ENCODE assay signal across 17 cellular contexts in the genomic region with DNA sequence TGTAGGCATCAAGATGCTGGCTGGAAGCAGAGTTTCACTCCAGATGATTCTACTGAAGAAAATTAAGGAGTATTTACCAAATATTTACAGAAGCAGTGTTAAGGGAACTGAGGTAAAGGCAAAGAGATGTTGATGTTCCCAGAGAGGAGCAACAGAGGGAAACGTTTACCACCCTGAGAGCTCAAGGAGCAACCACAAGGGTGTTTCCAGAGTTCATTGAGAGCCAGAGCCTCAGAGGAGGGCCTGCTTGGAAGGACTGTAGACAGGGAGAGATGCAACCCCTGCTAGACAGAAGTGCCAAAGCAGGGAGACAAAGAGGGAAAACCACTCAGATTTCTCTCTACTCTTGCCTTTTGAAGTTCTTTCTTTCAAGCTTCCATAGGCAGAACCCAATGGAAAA.
"Had no signal": no experiment of that assay in that cellular context is flagged by ENCODE, and none has a peak within 500 bp of the region (broad histone marks: within the 10 kb centered on the region; RNA-seq: fewer than 3 reads in every experiment).

No MANE protein-coding gene starts in this region.

- H3K36me3 ChIP-seq: gastrocnemius medialis, heart left ventricle had no signal

- H3K27me3 ChIP-seq: gastrocnemius medialis, heart left ventricle had no signal

- H3K4me3 ChIP-seq: gastrocnemius medialis, heart left ventricle, mucosa of descending colon had no signal

- DNase-seq: activated CD4-positive, alpha-beta memory T cell treated with anti-CD3 and anti-CD28 coated beads, Interleukin-2, amount 10 ng/mL, durations not matched to agents 7 days and 5 days; activated CD4-positive, alpha-beta T cell treated with anti-CD3 and anti-CD28 coated beads, Interleukin-2, amount 10 ng/mL, durations not matched to agents 24 days and 14 days; activated effector memory CD4-positive, alpha-beta T cell treated with Interleukin-2 at 50 U/mL for 16 hours; activated naive CD4-positive, alpha-beta T cell treated with anti-CD3 and anti-CD28 coated beads, Interleukin-2, amount 10 ng/mL, durations not matched to agents 7 days and 5 days; activated T-cell treated with anti-CD3 and anti-CD28 coated beads, Interleukin-2, amount 50 U/mL, for 72 hours; caudate nucleus; effector memory CD4-positive, alpha-beta T cell; gastrocnemius medialis; heart left ventricle; islet precursor cell; left cardiac atrium; mucosa of descending colon; stimulated activated CD4-positive, alpha-beta T cell treated with anti-CD3 and anti-CD28 coated beads, Interleukin-4, amount 100 ng/mL, for 24 hours; stimulated activated naive CD4-positive, alpha-beta T cell treated with Interleukin-2 at 50 U/mL for 16 hours; T-cell had no signal

- H3K9me3 ChIP-seq: gastrocnemius medialis, heart left ventricle, mucosa of descending colon had no signal

- H3K27ac ChIP-seq: heart left ventricle, VCaP had no signal

- ATAC-seq: activated CD4-positive, CD25-positive, alpha-beta regulatory T cell treated with anti-CD3 and anti-CD28 coated beads, Interleukin-2, amount 50 U/mL, for 24 hours; activated T-cell treated with anti-CD3 and anti-CD28 coated beads, Interleukin-2, amount 50 U/mL, for 72 hours; gastrocnemius medialis; heart left ventricle; left cardiac atrium; mucosa of descending colon; T-cell had no signal
